In genomic region chr1:214050513-214051401, GRCh38 we compare ENCODE assay signal across 25 cellular contexts.
DNase-seq lines count a peak whose midpoint lies in the region; ATAC-seq and TF ChIP-seq lines count a peak whose summit lies in the region.
"Had no signal": no experiment of that assay in that cellular context is flagged by ENCODE, and none has a peak within 500 bp of the region (broad histone marks: within the 10 kb centered on the region; RNA-seq: fewer than 3 reads in every experiment).

No MANE protein-coding gene starts in this region.

- no peak for TF ChIP-seq CTCF in heart left ventricle (IDR thresholded peaks at IDR 0.05)
- no peak for TF ChIP-seq CTCF in foreskin fibroblast (IDR thresholded peaks at IDR 0.05; ENCODE audit: low read depth, low read length)

- no peak for TF ChIP-seq POLR2A in heart left ventricle (IDR thresholded peaks at IDR 0.05)

- no peaks in the 10 kb centered on the region for H3K79me1 ChIP-seq in mesendoderm (ENCODE audit: low read length)

- no peak overlapping the region for H3K23ac ChIP-seq in mesendoderm (ENCODE audit: low read length)

- no peak overlapping the region for H4K8ac ChIP-seq in mesendoderm (ENCODE audit: low read depth, low read length)

- H3K9ac ChIP-seq in mesendoderm (ENCODE audit: low read length) = no peak overlapping the region
- H3K9ac ChIP-seq: BLaER1 treated with 17β-estradiol and CSF1 and Interleukin-3, amounts not matched to agents 10 nM and 100 nM; GM23248 had no signal

- H3K79me2 ChIP-seq in mesendoderm (ENCODE audit: control insufficient read depth, insufficient read depth, low read length) = no peaks in the 10 kb centered on the region

- no peak overlapping the region for H3K4me3 ChIP-seq in heart left ventricle
- H3K4me3 ChIP-seq in mesendoderm (ENCODE audit: low read length) = no peak overlapping the region
- no peak overlapping the region for H3K4me3 ChIP-seq in foreskin fibroblast (ENCODE audit: low read depth in 1 of 2, low read length in 2 of 2)
- H3K4me3 ChIP-seq: BLaER1 treated with 17β-estradiol and CSF1 and Interleukin-3, amounts not matched to agents 10 nM and 100 nM; GM23248; smooth muscle cell; suprapubic skin; uterus had no signal

- no peak overlapping the region for H3K4me2 ChIP-seq in mesendoderm (ENCODE audit: low read length)
- H3K4me2 ChIP-seq: BLaER1 treated with 17β-estradiol and CSF1 and Interleukin-3, amounts not matched to agents 10 nM and 100 nM; smooth muscle cell had no signal

- H3K27me3 ChIP-seq in heart left ventricle (peaks cover 0 to 3% (median 0%) of the 10 kb centered on the region in 9 donors), mesendoderm (ENCODE audit: insufficient read depth, low read length, poor library complexity) (no peaks in the 10 kb centered on the region)
- H3K27me3 ChIP-seq: BLaER1 treated with 17β-estradiol and CSF1 and Interleukin-3, amounts not matched to agents 10 nM and 100 nM; brain microvascular endothelial cell; suprapubic skin; uterus had no signal

- DNase-seq in COLO668 (lab: John Stamatoyannopoulos, UW; ENCODE audit: unreplicated experiment) (peak; percentile 73), NCI-H146 treated with DMSO at 0.1 percent for 48 hours (lab: John Stamatoyannopoulos, UW; ENCODE audit: unreplicated experiment) (peak; percentile 91), heart left ventricle (no peak), mesendoderm (peak; percentile 70), foreskin fibroblast (no peak), pons (ENCODE audit: low spot score) (no peak), NAMALWA (ENCODE audit: low spot score) (no peak)
- DNase-seq: activated B cell treated with CpG ODN at 0.5 μM for 24 hours; activated CD8-positive, alpha-beta T cell treated with anti-CD3 and anti-CD28 coated beads for 36 hours; activated gamma-delta T cell treated with Interleukin-2 at 50 U/mL for 16 hours; brain microvascular endothelial cell; effector CD8-positive, alpha-beta T cell; foreskin melanocyte; GM23248; hypothalamus; Kasumi-1; NCI-H1092; NCI-H2029 treated with DMSO at 0.1 percent for 48 hours; RPMI8226; uterus had no signal

- H3K36me3 ChIP-seq in heart left ventricle = no peaks in the 10 kb centered on the region
- H3K36me3 ChIP-seq in mesendoderm (ENCODE audit: control insufficient read depth, insufficient read depth, low read length) = no peaks in the 10 kb centered on the region
- H3K36me3 ChIP-seq: BLaER1 treated with 17β-estradiol and CSF1 and Interleukin-3, amounts not matched to agents 10 nM and 100 nM; brain microvascular endothelial cell; suprapubic skin; uterus had no signal

- peak overlapping the region; percentile 27 for H3K56ac ChIP-seq in mesendoderm (ENCODE audit: low read length)

- 43 to 55% (median 46%) methylated on average over 9 of the region's 9 CpGs for WGBS in heart left ventricle, 4 donors
- no CpG with 5 or more reads among the region's 9 CpGs for WGBS in mesendoderm (ENCODE audit: extremely low coverage, insufficient coverage, low lambda C conversion rate)

- no peak overlapping the region for H2BK120ac ChIP-seq in mesendoderm (ENCODE audit: low read depth, low read length)

- H2BK5ac ChIP-seq in mesendoderm (ENCODE audit: low read length) = no peak overlapping the region

- no peak overlapping the region for H3K18ac ChIP-seq in mesendoderm (ENCODE audit: low read length)

- H2BK15ac ChIP-seq in mesendoderm (replicated peaks; ENCODE audit: low read depth) = no peak overlapping the region

- ATAC-seq in heart left ventricle = peak; percentile 37 to 88 (median 69)
- ATAC-seq in activated CD4-positive, CD25-positive, alpha-beta regulatory T cell treated with anti-CD3 and anti-CD28 coated beads, Interleukin-2, amount 50 U/mL, for 24 hours = no peak
- ATAC-seq: activated CD8-positive, alpha-beta T cell treated with anti-CD3 and anti-CD28 coated beads for 36 hours; stimulated activated memory B cell treated with anti-CD40 and anti-IgM and Interleukin-4, amounts not matched to agents 10 μg/mL and 1 μg/mL and 100 μg/mL, for 72 hours had no signal

- H3K27ac ChIP-seq in heart left ventricle = peak overlapping the region in 4 of 12 donors; percentile 18 to 46 (median 32)
- no peak overlapping the region for H3K27ac ChIP-seq in mesendoderm (ENCODE audit: low read depth, low read length)
- H3K27ac ChIP-seq: BLaER1 treated with 17β-estradiol and CSF1 and Interleukin-3, amounts not matched to agents 10 nM and 100 nM; brain microvascular endothelial cell; GM23248; suprapubic skin; uterus had no signal

- no peak overlapping the region for H3K4ac ChIP-seq in mesendoderm (ENCODE audit: low read depth, low read length)

- intact Hi-C loops in heart left ventricle (cut with DNase I) = loop anchor here in 2 of 10 donors (2.0 to 5.0 kb wide), 2 partner anchors 56 to 57 kb away; no protein-coding TSS in a partner anchor

- peaks cover 0 to 19% (median 0%) of the 10 kb centered on the region in 12 donors for H3K9me3 ChIP-seq in heart left ventricle
- H3K9me3 ChIP-seq: uterus had no signal

- no peak overlapping the region for H2AK5ac ChIP-seq in mesendoderm (ENCODE audit: low read length)

- H3K4me1 ChIP-seq in heart left ventricle (peaks cover 0 to 7% (median 0%) of the 10 kb centered on the region in 12 donors), mesendoderm (ENCODE audit: control insufficient read depth, low read depth, low read length) (no peaks in the 10 kb centered on the region)
- H3K4me1 ChIP-seq: BLaER1 treated with 17β-estradiol and CSF1 and Interleukin-3, amounts not matched to agents 10 nM and 100 nM; suprapubic skin; uterus had no signal

- H4K5ac ChIP-seq in mesendoderm (ENCODE audit: low read length) = no peak overlapping the region

Comparison
In these comparisons a context has a peak if more than half of its experiments do, and no peak if none do; other contexts are left out.
1. DNase-seq: peak in COLO668 (single experiment), NCI-H146 treated with DMSO at 0.1 percent for 48 hours (single experiment) and mesendoderm (single experiment); none in heart left ventricle (0 of 5), foreskin fibroblast (0 of 2), pons (single experiment) and NAMALWA (single experiment).
2. ATAC-seq: peak in heart left ventricle (4 of 4); none in activated CD4-positive, CD25-positive, alpha-beta regulatory T cell treated with anti-CD3 and anti-CD28 coated beads, Interleukin-2, amount 50 U/mL, for 24 hours (0 of 2).